Comparison of ENCODE assay signal across 4 cellular contexts in the genomic region with DNA sequence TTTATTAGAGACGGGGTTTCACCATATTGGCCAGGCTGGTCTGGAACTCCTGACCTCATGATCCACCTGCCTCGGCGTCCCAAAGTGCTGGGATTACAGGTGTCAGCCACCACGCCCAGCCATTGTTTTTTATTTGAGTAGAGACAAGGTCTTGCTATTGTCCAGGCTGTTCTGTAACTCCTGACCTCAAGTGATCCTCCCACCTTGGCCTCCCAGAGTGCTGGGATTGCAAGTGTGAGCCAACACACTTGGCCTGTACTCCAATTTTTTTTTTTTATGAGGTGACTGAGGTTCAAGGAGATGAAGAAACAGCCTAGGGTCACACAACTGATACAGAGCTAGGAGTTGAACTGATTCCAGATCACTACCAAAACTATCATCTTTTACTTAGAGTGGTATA. TPM values are rescaled to one million over a fixed set of nuclear protein-coding genes. Genes with fewer than 3 reads are reported as not detected.
"Had no signal": no experiment of that assay in that cellular context is flagged by ENCODE, and none has a peak within 500 bp of the region (broad histone marks: within the 10 kb centered on the region; RNA-seq: fewer than 3 reads in every experiment).

No MANE protein-coding gene starts in this region.

RNA-seq across cellular contexts. Expression of a gene that starts 41.4 kb away (rescaled TPM):
- total RNA-seq: mesothelial cell of epicardium, osteocyte, psoas muscle had no signal
- polyA plus RNA-seq: keratinocyte had no signal
